ENCODE assay signal across 9 cellular contexts in the genomic region with DNA sequence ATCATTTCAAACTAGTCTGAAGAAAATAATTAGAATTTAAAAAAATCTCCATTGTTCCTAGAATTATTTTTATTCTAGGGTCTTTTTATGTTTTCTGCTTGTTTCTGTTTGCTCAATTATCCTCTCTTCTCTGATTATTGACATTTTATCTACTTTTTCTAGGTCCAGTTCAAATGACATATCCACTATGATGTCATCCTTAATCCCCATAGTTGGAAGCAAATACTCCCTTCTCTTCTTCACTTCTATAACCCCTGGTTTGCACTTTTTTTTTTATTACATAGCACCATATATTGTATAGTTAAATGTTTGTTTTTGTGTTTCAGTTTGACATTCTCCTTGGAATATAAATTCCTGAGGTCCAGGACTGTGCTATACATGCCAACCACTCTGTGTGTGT.
"Had no signal": no experiment of that assay in that cellular context is flagged by ENCODE, and none has a peak within 500 bp of the region (broad histone marks: within the 10 kb centered on the region; RNA-seq: fewer than 3 reads in every experiment).

No MANE protein-coding gene starts in this region.

- H3K4me3 Mint-ChIP-seq: GM23338, H9, HFFc6 had no signal

- FAIRE-seq: H1, H54, K562 had no signal

- H3K9me3 Mint-ChIP-seq: GM23338, HFFc6 had no signal

- DNase-seq: H9, HCEC 1CT, HFFc6, IMR-90 had no signal

- H3K27ac Mint-ChIP-seq: GM23338, H9, HFFc6 had no signal

- H3K4me3 ChIP-seq: GM23338, K562 had no signal

- ATAC-seq: GM23338, K562 had no signal

- H3K27ac ChIP-seq: HL-60 had no signal
